ENCODE assay signal across 22 cellular contexts in the genomic region with DNA sequence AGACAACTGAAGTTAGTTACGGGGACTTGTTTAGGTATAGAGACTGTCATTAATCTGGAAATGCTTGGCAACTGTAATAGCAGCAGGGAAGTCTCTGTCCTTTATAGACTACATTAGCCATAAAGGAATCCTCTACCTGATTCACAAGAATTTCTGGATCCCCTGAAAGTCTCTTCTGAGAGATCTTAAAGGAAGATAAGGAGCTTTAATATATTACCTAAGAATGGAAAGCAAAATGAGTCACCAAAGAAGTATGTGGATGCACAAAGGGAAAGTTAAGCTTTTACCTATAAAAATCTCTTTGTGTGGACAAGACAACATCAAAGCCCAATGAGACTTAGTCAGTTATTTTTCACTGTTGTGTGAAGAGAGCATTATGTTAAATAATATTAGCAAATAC.
DNase-seq lines count a peak whose midpoint lies in the region; ATAC-seq and TF ChIP-seq lines count a peak whose summit lies in the region.
"Had no signal": no experiment of that assay in that cellular context is flagged by ENCODE, and none has a peak within 500 bp of the region (broad histone marks: within the 10 kb centered on the region; RNA-seq: fewer than 3 reads in every experiment).

No MANE protein-coding gene starts in this region.

- in situ Hi-C loops in ACHN (cut with HindIII; ENCODE audit: low pct_ligation_motif_present, low pct_unique_long_range_greater_than_20kb, low sequenced_read_pairs) (no loop called here), mammary epithelial cell (cut with MboI; ENCODE audit: low sequenced_read_pairs in 2 of 2) (no loop called here)

- H3K27ac ChIP-seq in mammary epithelial cell (ENCODE audit: insufficient read depth, low read depth, low read length): no peak overlapping the region
- no peak overlapping the region for H3K27ac ChIP-seq in gastroesophageal sphincter
- H3K27ac ChIP-seq: adrenal gland had no signal

- H3K4me3 Mint-ChIP-seq in immature natural killer cell: no peak overlapping the region

- H3K9me3 Mint-ChIP-seq in immature natural killer cell: peaks cover 0 to 8% (median 2%) of the 10 kb centered on the region in 6 donors

- WGBS in mammary epithelial cell (ENCODE audit: low coverage, missing lambda C conversion rate): 64% methylated on average over 1 of the region's 1 CpG
- WGBS in gastroesophageal sphincter (ENCODE audit: low coverage in 1 of 2), 2 donors: 100% methylated on average over 1 of the region's 1 CpG; no CpG with 5 or more reads in 1 of the 2 donors

- peaks cover 7% of the 10 kb centered on the region for H3K4me1 ChIP-seq in mammary epithelial cell (ENCODE audit: insufficient read depth, low read length)
- peaks cover 0 to 16% (median 0%) of the 10 kb centered on the region in 3 donors for H3K4me1 ChIP-seq in gastroesophageal sphincter
- H3K4me1 ChIP-seq: adrenal gland had no signal

- ATAC-seq in gastroesophageal sphincter: no peak
- ATAC-seq: left cardiac atrium, Panc1 had no signal

- dilution Hi-C loops in mammary epithelial cell (cut with HindIII; ENCODE audit: low sequenced_read_pairs): no loop called here

- H3K27ac Mint-ChIP-seq in immature natural killer cell: no peak overlapping the region

- no peaks in the 10 kb centered on the region for H4K20me1 ChIP-seq in mammary epithelial cell (ENCODE audit: insufficient read depth, low read length)

- no peak for TF ChIP-seq POLR2A in gastroesophageal sphincter (IDR thresholded peaks at IDR 0.05)

- no TSS peak for BruUV-seq in mammary epithelial cell (replicated peaks; lab: Mats Ljungman, UMichigan)

- H3K36me3 ChIP-seq in mammary epithelial cell (ENCODE audit: insufficient read depth, low read length) (no peaks in the 10 kb centered on the region), gastroesophageal sphincter (no peaks in the 10 kb centered on the region)
- H3K36me3 ChIP-seq: adrenal gland had no signal

- CTCF ChIA-PET in mammary epithelial cell (lab: Charles Lee; ENCODE audit: low non-redundant PET): no interaction called here

- no peak overlapping the region for H3K9ac ChIP-seq in mammary epithelial cell (ENCODE audit: insufficient read depth, low read length)
- H3K9ac ChIP-seq: SK-N-SH had no signal

- H3K79me2 ChIP-seq in mammary epithelial cell (ENCODE audit: insufficient read depth, low read length): no peaks in the 10 kb centered on the region

- no peak for TF ChIP-seq EP300 in gastroesophageal sphincter (IDR thresholded peaks at IDR 0.05)

- peaks cover 0 to 2% (median 1%) of the 10 kb centered on the region in 3 donors for H3K27me3 Mint-ChIP-seq in immature natural killer cell (ENCODE audit: low read depth in 3 of 3)

- no peaks in the 10 kb centered on the region for H3K36me3 Mint-ChIP-seq in immature natural killer cell

- no peak overlapping the region for H3K4me2 ChIP-seq in mammary epithelial cell (ENCODE audit: insufficient read depth, low read depth, low read length)
- H3K4me2 ChIP-seq: SK-N-SH had no signal

- H3K27me3 ChIP-seq in mammary epithelial cell (ENCODE audit: insufficient read depth, low read length) (no peaks in the 10 kb centered on the region), gastroesophageal sphincter (no peaks in the 10 kb centered on the region)
- H3K27me3 ChIP-seq: adrenal gland had no signal

- no peak overlapping the region for H2AFZ ChIP-seq in mammary epithelial cell (ENCODE audit: low read depth, low read length)

- intact Hi-C loops in mammary epithelial cell (cut with micrococcal nuclease): no loop called here

- H3K4me1 Mint-ChIP-seq in immature natural killer cell: no peaks in the 10 kb centered on the region

- no peaks in the 10 kb centered on the region for H3K9me3 ChIP-seq in mammary epithelial cell (replicated peaks; ENCODE audit: insufficient read depth, low read length)
- no peaks in the 10 kb centered on the region for H3K9me3 ChIP-seq in gastroesophageal sphincter
- H3K9me3 ChIP-seq: adrenal gland, SK-N-SH had no signal

- H3K4me3 ChIP-seq in LNCaP clone FGC (ENCODE audit: low read depth, low read length): no peak overlapping the region
- no peak overlapping the region for H3K4me3 ChIP-seq in mammary epithelial cell (replicated peaks in 1 of 3; ENCODE audit: insufficient read depth in 1 of 3, low read depth in 2 of 3, low read length in 3 of 3)
- H3K4me3 ChIP-seq in gastroesophageal sphincter: no peak overlapping the region
- H3K4me3 ChIP-seq: adrenal gland had no signal

- DNase-seq in ACHN (peak; percentile 72), LNCaP clone FGC (ENCODE audit: low read depth) (peak; percentile 8), mammary epithelial cell (peak; percentile 72), kidney glomerular epithelial cell (lab: John Stamatoyannopoulos, UW) (peak; percentile 86), NCI-H2196 (lab: John Stamatoyannopoulos, UW; ENCODE audit: unreplicated experiment) (no peak), immature natural killer cell (no peak), DMS79 treated with DMSO at 0.1 percent for 48 hours (lab: John Stamatoyannopoulos, UW) (no peak)
- DNase-seq: activated effector memory CD4-positive, alpha-beta T cell treated with anti-CD3 and anti-CD28 coated beads, Interleukin-2, amount 50 U/mL, for 16 hours; adrenal gland; DND-41; effector CD8-positive, alpha-beta T cell; hippocampal formation; KG1; left cardiac atrium; midbrain; NCI-H1105 treated with DMSO at 0.1 percent for 48 hours; NCI-H2171 treated with DMSO at 0.1 percent for 48 hours; NCI-H82; SK-N-SH; stimulated activated CD4-positive, alpha-beta T cell treated with anti-CD3 and anti-CD28 coated beads, Interleukin-12 subunit alpha, Interleukin-12 subunit beta, amount 100 ng/mL, for 4 hours had no signal

- no peak for TF ChIP-seq CTCF in LNCaP clone FGC (IDR thresholded peaks at IDR 0.05; ENCODE audit: control insufficient read depth, extremely low read depth, insufficient read depth)
- TF ChIP-seq CTCF in mammary epithelial cell (conservative IDR thresholded peaks at IDR 0.05 in 1 of 2, IDR thresholded peaks at IDR 0.05 in 1 of 2; ENCODE audit: extremely low read depth in 1 of 2, insufficient read depth in 1 of 2, low read depth in 1 of 2, low read length in 2 of 2): no peak
- no peak for TF ChIP-seq CTCF in gastroesophageal sphincter (IDR thresholded peaks at IDR 0.05)

Comparison
In these comparisons a context has a peak if more than half of its experiments do, and no peak if none do; other contexts are left out.
1. DNase-seq: peak in ACHN (single experiment), LNCaP clone FGC (single experiment), mammary epithelial cell (single experiment) and kidney glomerular epithelial cell (single experiment); none in NCI-H2196 (single experiment), immature natural killer cell (0 of 3) and DMS79 treated with DMSO at 0.1 percent for 48 hours (single experiment).